Comparison of ENCODE assay signal across 11 cellular contexts in the genomic region with DNA sequence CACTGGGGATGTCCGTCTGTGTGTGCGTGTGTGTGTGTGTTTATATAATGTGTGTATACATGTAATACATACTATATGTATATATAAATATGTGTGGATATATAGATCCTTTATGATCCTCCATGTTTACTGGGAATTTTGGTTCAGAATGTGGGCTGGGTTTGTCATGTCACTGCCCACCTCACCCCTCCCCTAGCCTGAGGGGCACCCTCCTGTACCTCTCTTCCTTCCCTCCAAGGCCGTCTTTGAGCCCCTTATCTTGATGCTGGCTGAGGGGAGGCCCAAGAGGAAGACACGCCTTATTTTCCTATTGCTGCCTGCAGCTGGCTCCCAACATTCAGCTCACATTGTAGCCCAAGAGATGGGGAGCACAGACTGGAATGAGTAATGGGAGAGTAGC. TPM values are rescaled to one million over a fixed set of nuclear protein-coding genes. Genes with fewer than 3 reads are reported as not detected.
DNase-seq lines count a peak whose midpoint lies in the region; ATAC-seq and TF ChIP-seq lines count a peak whose summit lies in the region.
"Had no signal": no experiment of that assay in that cellular context is flagged by ENCODE, and none has a peak within 500 bp of the region (broad histone marks: within the 10 kb centered on the region; RNA-seq: fewer than 3 reads in every experiment).

No MANE protein-coding gene starts in this region.

- peak overlapping the region; percentile 99 for H3K4me3 ChIP-seq in AG04450 (ENCODE audit: low read depth, low read length)
- peak overlapping the region; percentile 87 for H3K4me3 ChIP-seq in Loucy (ENCODE audit: low read length, poor library complexity, severe bottlenecking)
- H3K4me3 ChIP-seq in epithelial cell of esophagus (ENCODE audit: low read length): no peak overlapping the region

- no peak overlapping the region for H3K4me3 Mint-ChIP-seq in osteocyte (ENCODE audit: unreplicated experiment)

- no peaks in the 10 kb centered on the region for H3K27me3 Mint-ChIP-seq in osteocyte (ENCODE audit: unreplicated experiment)

- no peaks in the 10 kb centered on the region for H3K9me3 Mint-ChIP-seq in osteocyte (ENCODE audit: unreplicated experiment)

- H3K4me2 ChIP-seq in Loucy (ENCODE audit: low read depth, low read length, poor library complexity, severe bottlenecking): peak overlapping the region; percentile 89

- no peak overlapping the region for H3K27ac ChIP-seq in AG04450 (ENCODE audit: low read depth, low read length)

- H3K9me2 ChIP-seq in Loucy (replicated peaks; ENCODE audit: low read depth, low read length): no peaks in the 10 kb centered on the region

- H3K9ac ChIP-seq in Loucy (ENCODE audit: low read depth, low read length, poor library complexity, severe bottlenecking): peak overlapping the region; percentile 88

- peaks cover 6% of the 10 kb centered on the region; the same call in 1 of the 2 replicates for H3K9me3 ChIP-seq in AG04450 (ENCODE audit: control insufficient read depth, insufficient read depth, low read length)
- H3K9me3 ChIP-seq in Loucy (ENCODE audit: insufficient read depth, low read depth, low read length): no peaks in the 10 kb centered on the region

- TF ChIP-seq CTCF in AG04450 (IDR thresholded peaks at IDR 0.05; ENCODE audit: low read depth, low read length) (no peak), Loucy (conservative IDR thresholded peaks at IDR 0.05; ENCODE audit: low read length) (no peak), epithelial cell of esophagus (IDR thresholded peaks at IDR 0.05; ENCODE audit: insufficient read depth, low read depth, low read length, missing control alignments) (no peak), osteocyte (IDR thresholded peaks at IDR 0.05) (no peak)

- peaks cover 34% of the 10 kb centered on the region for H3K36me3 Mint-ChIP-seq in osteocyte (ENCODE audit: unreplicated experiment)

- H3K27me3 ChIP-seq in AG04450 (ENCODE audit: control insufficient read depth, insufficient read depth, low read length): no peaks in the 10 kb centered on the region
- no peaks in the 10 kb centered on the region for H3K27me3 ChIP-seq in Loucy (ENCODE audit: insufficient read depth, low read length, poor library complexity, severe bottlenecking)

- DNase-seq in AG04450 (ENCODE audit: low read depth, low spot score) (no peak), epithelial cell of esophagus (ENCODE audit: low read depth) (peak; percentile 17), osteocyte (ENCODE audit: extremely low spot score, unreplicated experiment) (peak; percentile 13), DMS153 (lab: John Stamatoyannopoulos, UW) (no peak), NCI-H2227 treated with DMSO at 0.1 percent for 48 hours (lab: John Stamatoyannopoulos, UW) (no peak), globus pallidus (ENCODE audit: low spot score) (no peak)
- DNase-seq: activated T-cell treated with anti-CD3 and anti-CD28 coated beads, Interleukin-2, amount 50 U/mL, for 1 hour; midbrain; NCI-H2029 had no signal

- peaks cover 34% of the 10 kb centered on the region for H3K4me1 Mint-ChIP-seq in osteocyte (ENCODE audit: unreplicated experiment)

- H3K4me1 ChIP-seq in Loucy (ENCODE audit: insufficient read depth, low read length, poor library complexity, severe bottlenecking): peaks cover 48% of the 10 kb centered on the region

- peaks cover 16% of the 10 kb centered on the region; the same call in 1 of the 2 replicates for H3K36me3 ChIP-seq in Loucy (ENCODE audit: insufficient read depth, low read length)

- H3K27ac Mint-ChIP-seq in osteocyte (ENCODE audit: unreplicated experiment): no peak overlapping the region

- no peak overlapping the region for H2AFZ ChIP-seq in Loucy (ENCODE audit: low read length)

- POLR2A ChIA-PET in AG04450 (lab: Yijun Ruan, JAX): interaction anchor here (0.7 kb wide), 1 partner anchor 10 kb away, joined by 3 read pairs; no protein-coding TSS in a partner anchor

- no peak for ATAC-seq in GM21619 (IDR thresholded peaks at IDR 0.05; ENCODE audit: unreplicated experiment)

- CTCF ChIA-PET in AG04450 (lab: Charles Lee): interaction anchor here (0.9 to 1.6 kb wide), 2 partner anchors 76 to 469 kb away, joined by 3 to 6 read pairs; no protein-coding TSS in a partner anchor

- H3K79me2 ChIP-seq in Loucy (ENCODE audit: insufficient read depth, low read length): peaks cover 64% of the 10 kb centered on the region

- H3F3A ChIP-seq in Loucy (ENCODE audit: low read depth): no peaks in the 10 kb centered on the region

- peaks cover 33% of the 10 kb centered on the region for H4K20me1 ChIP-seq in Loucy (ENCODE audit: insufficient read depth, low read length, poor library complexity, severe bottlenecking)

RNA-seq across cellular contexts. Expression of a gene that starts 2.3 kb away (rescaled TPM):
- 111 and 117 TPM in 2 replicates for polyA plus RNA-seq in AG04450 (2011; rRNA removed)
- polyA minus RNA-seq in AG04450 (2011; rRNA and poly(A)+ RNA removed): 75.5 and 95.0 TPM in 2 replicates
- 73.3 and 76.5 TPM in 2 replicates for total RNA-seq in osteocyte

RNA-seq across cellular contexts. Expression of a gene that starts 2.4 kb away (rescaled TPM):
- 9.8 and 11.4 TPM in 2 replicates for polyA plus RNA-seq in AG04450 (2011; rRNA removed)
- polyA minus RNA-seq in AG04450 (2011; rRNA and poly(A)+ RNA removed): 3.8 and 4.1 TPM in 2 replicates
- 7.2 and 7.9 TPM in 2 replicates for total RNA-seq in osteocyte

RNA-seq across cellular contexts. Expression of a gene that starts 51.3 kb away (rescaled TPM):
- 38.4 and 39.0 TPM in 2 replicates for polyA plus RNA-seq in AG04450 (2011; rRNA removed)
- 47.3 and 50.0 TPM in 2 replicates for polyA minus RNA-seq in AG04450 (2011; rRNA and poly(A)+ RNA removed)
- 39.4 and 41.5 TPM in 2 replicates for total RNA-seq in osteocyte

RNA-seq across cellular contexts. Expression of a gene that starts 51.5 kb away (rescaled TPM):
- 7.4 and 11.9 TPM in 2 replicates for polyA plus RNA-seq in AG04450 (2011; rRNA removed)
- polyA minus RNA-seq in AG04450 (2011; rRNA and poly(A)+ RNA removed): 1.4 and 2.3 TPM in 2 replicates
- 9.9 and 10.0 TPM in 2 replicates for total RNA-seq in osteocyte

Comparison
In these comparisons a context has a peak if more than half of its experiments do, and no peak if none do; other contexts are left out.
1. DNase-seq: peak in epithelial cell of esophagus (single experiment) and osteocyte (single experiment); none in AG04450 (single experiment), DMS153 (single experiment), NCI-H2227 treated with DMSO at 0.1 percent for 48 hours (single experiment) and globus pallidus (single experiment).